ENCODE assay signal across 13 cellular contexts in the genomic region with DNA sequence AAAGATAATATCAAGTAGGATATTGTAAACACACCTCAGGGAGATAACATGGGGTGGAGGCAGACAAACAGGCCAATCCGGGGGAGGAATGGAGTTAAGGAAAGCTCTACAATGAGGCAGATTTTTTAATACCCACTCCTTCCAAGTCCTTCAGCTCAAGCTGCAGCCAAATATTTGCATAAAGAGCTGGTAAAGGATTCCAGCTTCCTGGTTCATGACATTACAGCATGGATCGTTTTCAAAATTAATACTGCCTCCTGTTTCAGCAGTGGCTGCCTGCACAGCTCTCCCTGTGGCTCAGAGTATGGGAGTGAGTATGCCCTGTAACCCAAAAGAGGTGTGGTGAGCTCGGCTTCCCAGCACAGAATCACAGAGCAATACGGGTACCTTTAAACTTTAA. TPM values are rescaled to one million over a fixed set of nuclear protein-coding genes. Genes with fewer than 3 reads are reported as not detected.
DNase-seq lines count a peak whose midpoint lies in the region; ATAC-seq, FAIRE-seq and TF ChIP-seq lines count a peak whose summit lies in the region.
"Had no signal": no experiment of that assay in that cellular context is flagged by ENCODE, and none has a peak within 500 bp of the region (broad histone marks: within the 10 kb centered on the region; RNA-seq: fewer than 3 reads in every experiment).

No MANE protein-coding gene starts in this region.

- H3K27me3 ChIP-seq in Loucy (ENCODE audit: insufficient read depth, low read length, poor library complexity, severe bottlenecking) = no peaks in the 10 kb centered on the region
- no peaks in the 10 kb centered on the region for H3K27me3 ChIP-seq in small intestine (ENCODE audit: control insufficient read depth in 2 of 2, insufficient read depth in 2 of 2, low read length in 2 of 2)
- H3K27me3 ChIP-seq: gastrocnemius medialis had no signal

- H3K4me2 ChIP-seq in Loucy (ENCODE audit: low read depth, low read length, poor library complexity, severe bottlenecking) = no peak overlapping the region

- H3K36me3 ChIP-seq in Loucy (ENCODE audit: insufficient read depth, low read length) (no peaks in the 10 kb centered on the region), small intestine (ENCODE audit: control insufficient read depth in 2 of 2, insufficient read depth in 2 of 2, low read length in 2 of 2) (no peaks in the 10 kb centered on the region)
- H3K36me3 ChIP-seq: brain microvascular endothelial cell, gastrocnemius medialis had no signal

- H3F3A ChIP-seq in Loucy (ENCODE audit: low read depth) = no peaks in the 10 kb centered on the region

- H3K4me1 ChIP-seq in Loucy (ENCODE audit: insufficient read depth, low read length, poor library complexity, severe bottlenecking) (no peaks in the 10 kb centered on the region), small intestine (ENCODE audit: control insufficient read depth in 2 of 2, insufficient read depth in 1 of 2, low read depth in 1 of 2, low read length in 1 of 2) (peaks cover 2 to 3% of the 10 kb centered on the region in 2 donors)

- peak overlapping the region in 1 of 2 donors; percentile 75 for H3K27ac ChIP-seq in small intestine (ENCODE audit: low read depth in 1 of 2, low read length in 1 of 2)
- H3K27ac ChIP-seq: brain microvascular endothelial cell, gastrocnemius medialis had no signal

- 10 to 37% (median 24%) methylated on average over 4 of the region's 4 CpGs for WGBS in small intestine, 3 donors

- peak; percentile 88 for ATAC-seq in esophagus mucosa
- no peak for ATAC-seq in natural killer cell
- ATAC-seq: gastrocnemius medialis; stimulated activated naive CD8-positive, alpha-beta T cell treated with anti-CD3 and anti-CD28 coated beads, Interleukin-15, Interleukin-2, amounts not matched to agents 100 U/mL and 50 U/mL, for 24 hours had no signal

- no peak overlapping the region for H3K9ac ChIP-seq in Loucy (ENCODE audit: low read depth, low read length, poor library complexity, severe bottlenecking)

- peaks cover 38 to 73% of the 10 kb centered on the region in 2 donors for H3K27me3 Mint-ChIP-seq in natural killer cell (ENCODE audit: low read depth in 2 of 2)

- H3K9me3 Mint-ChIP-seq in natural killer cell = no peaks in the 10 kb centered on the region

- no peak overlapping the region for H3K4me3 ChIP-seq in Loucy (ENCODE audit: low read length, poor library complexity, severe bottlenecking)
- no peak overlapping the region for H3K4me3 ChIP-seq in small intestine (ENCODE audit: low read depth in 1 of 2, low read length in 2 of 2)
- H3K4me3 ChIP-seq: gastrocnemius medialis had no signal

- H3K79me2 ChIP-seq in Loucy (ENCODE audit: insufficient read depth, low read length) = no peaks in the 10 kb centered on the region

- intact Hi-C loops in natural killer cell (cut with micrococcal nuclease) = no loop called here

- DNase-seq in NCI-H446 (lab: John Stamatoyannopoulos, UW) (peak; percentile 56 to 87), small intestine (peak; percentile 69), RPMI8226 (no peak), natural killer cell (no peak), A172 (ENCODE audit: low spot score) (no peak)
- DNase-seq in activated T-cell treated with anti-CD3 and anti-CD28 coated beads, Interleukin-2, amount 50 U/mL, for 48 hours = no peak
- DNase-seq: brain microvascular endothelial cell; EL; gastrocnemius medialis; MM.1S; stimulated activated naive CD8-positive, alpha-beta T cell treated with anti-CD3 and anti-CD28 coated beads, Interleukin-15, Interleukin-2, amounts not matched to agents 100 U/mL and 50 U/mL, for 24 hours had no signal

- H3K36me3 Mint-ChIP-seq in natural killer cell = no peaks in the 10 kb centered on the region

- H2AFZ ChIP-seq in Loucy (ENCODE audit: low read length) = peak overlapping the region; percentile 5; the same call in 1 of the 2 replicates

- no peak for TF ChIP-seq CTCF in Loucy (conservative IDR thresholded peaks at IDR 0.05; ENCODE audit: low read length)
- TF ChIP-seq CTCF in natural killer cell (IDR thresholded peaks at IDR 0.05) = no peak

- no peaks in the 10 kb centered on the region for H4K20me1 ChIP-seq in Loucy (ENCODE audit: insufficient read depth, low read length, poor library complexity, severe bottlenecking)

- no peak overlapping the region for H3K4me3 Mint-ChIP-seq in natural killer cell

- no peaks in the 10 kb centered on the region for H3K9me2 ChIP-seq in Loucy (replicated peaks; ENCODE audit: low read depth, low read length)

- H3K27ac Mint-ChIP-seq in natural killer cell = no peak overlapping the region

- FAIRE-seq in small intestine (lab: Jason Lieb, UNC) = no peak

- no peaks in the 10 kb centered on the region for H3K4me1 Mint-ChIP-seq in natural killer cell

- H3K9me3 ChIP-seq in Loucy (ENCODE audit: insufficient read depth, low read depth, low read length) = no peaks in the 10 kb centered on the region
- H3K9me3 ChIP-seq in small intestine (ENCODE audit: control insufficient read depth, low read depth) = no peaks in the 10 kb centered on the region
- H3K9me3 ChIP-seq: gastrocnemius medialis had no signal

RNA-seq across cellular contexts. Expression of a gene that starts 5.1 kb away (rescaled TPM):
- total RNA-seq in esophagus mucosa = 3.8 TPM
- polyA plus RNA-seq in small intestine = 1 to 10 TPM; 3.4 to 6.5 (median 6.2) TPM
- not detected for total RNA-seq in natural killer cell
- not detected in 2 replicates for total RNA-seq in A172 (2014; rRNA removed; shearing (Covaris generic))

RNA-seq across cellular contexts. Expression of a gene that starts 58.0 kb away (rescaled TPM):
- not detected for total RNA-seq in esophagus mucosa
- polyA plus RNA-seq in small intestine = 1 to 10 TPM in 2 of 3 donors, under 1 TPM in 1; 1.00 to 2.7 (median 1.4) TPM
- not detected for total RNA-seq in natural killer cell
- not detected in 2 replicates for total RNA-seq in A172 (2014; rRNA removed; shearing (Covaris generic))

Comparison
In these comparisons a context has a peak if more than half of its experiments do, and no peak if none do; other contexts are left out.
1. DNase-seq: peak in NCI-H446 (2 of 2) and small intestine (single experiment); none in activated T-cell treated with anti-CD3 and anti-CD28 coated beads, Interleukin-2, amount 50 U/mL, for 48 hours (0 of 2), RPMI8226 (single experiment), natural killer cell (single experiment) and A172 (single experiment).